ENCODE assay signal across 8 cellular contexts in the genomic region with DNA sequence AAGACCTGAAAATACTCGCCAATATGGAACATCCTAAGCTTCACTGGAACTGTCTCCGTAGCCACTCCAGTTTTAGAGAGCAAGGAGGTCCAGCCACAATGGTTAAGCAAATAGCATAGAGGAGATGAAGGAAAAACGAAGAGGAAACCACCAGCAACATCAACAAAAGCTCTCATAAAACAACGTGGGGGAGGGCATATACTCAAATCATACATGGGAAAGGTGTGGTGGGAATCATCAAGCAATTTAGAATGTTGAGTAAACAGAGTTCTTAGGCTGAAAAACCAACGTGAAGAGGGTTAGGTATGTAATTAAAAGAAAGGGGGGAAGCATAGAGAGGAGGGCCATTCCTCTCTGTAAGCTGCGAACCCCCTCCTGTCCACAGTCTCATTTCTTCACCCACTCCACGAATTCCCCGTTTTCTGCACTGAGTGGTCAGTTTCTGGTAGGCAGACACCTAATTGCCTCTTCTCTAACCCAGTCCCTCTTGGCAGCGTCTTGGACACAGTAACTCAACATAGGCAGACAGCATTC. TPM values are rescaled to one million over a fixed set of nuclear protein-coding genes. Genes with fewer than 3 reads are reported as not detected.
DNase-seq lines count a peak whose midpoint lies in the region; ATAC-seq, FAIRE-seq and TF ChIP-seq lines count a peak whose summit lies in the region.

No MANE protein-coding gene starts in this region.

- peak overlapping the region; percentile 94 for H2AFZ ChIP-seq in ACC112 (ENCODE audit: low read length, unreplicated experiment)
- peak overlapping the region; percentile 85 for H2AFZ ChIP-seq in K562 (ENCODE audit: low read depth, low read length)

- H3K36me3 ChIP-seq in ACC112 (ENCODE audit: insufficient read depth, low read length) (no peaks in the 10 kb centered on the region), HUES6 (ENCODE audit: control insufficient read depth, insufficient read depth, low read length) (no peaks in the 10 kb centered on the region), K562 (ENCODE audit: control insufficient read depth, insufficient read depth, low read length) (peaks cover 8% of the 10 kb centered on the region; the same call in 2 of the 3 replicates), lower lobe of right lung (no peaks in the 10 kb centered on the region)

- CTCF ChIA-PET in K562 (lab: Yijun Ruan, JAX; ENCODE audit: low intra/inter-chr PET ratio): no interaction called here

- WGBS in K562 (ENCODE audit: insufficient coverage, low coverage, missing lambda C conversion rate): under 1% methylated on average over 9 of the region's 9 CpGs

- DNase-seq in K562 (ENCODE audit: extremely low read depth in 1 of 4, low spot score in 3 of 4): peak in 2 of 4 experiments; percentile 14 to 23
- DNase-seq in lower lobe of right lung: no peak
- no peak for DNase-seq in activated CD8-positive, alpha-beta memory T cell treated with anti-CD3 and anti-CD28 coated beads, Interleukin-2, amount 50 U/mL, for 48 hours
- no peak for DNase-seq in activated CD4-positive, alpha-beta T cell treated with anti-CD3 and anti-CD28 coated beads, Interleukin-2, amount 50 U/mL, for 4 hours

- H3K27me3 ChIP-seq in ACC112 (ENCODE audit: insufficient read depth, low read length) (no peaks in the 10 kb centered on the region), HUES6 (ENCODE audit: control insufficient read depth, insufficient read depth, low read length) (no peaks in the 10 kb centered on the region), K562 (ENCODE audit: control insufficient read depth in 2 of 2, insufficient read depth in 2 of 2, low read length in 2 of 2) (no peaks in the 10 kb centered on the region), lower lobe of right lung (ENCODE audit: low read depth) (no peaks in the 10 kb centered on the region)

- no peak for TF ChIP-seq CTCF in K562 (IDR thresholded peaks at IDR 0.05 in 2 of 3, conservative IDR thresholded peaks at IDR 0.05 in 1 of 3; ENCODE audit: insufficient read depth in 2 of 3, low read depth in 1 of 3, low read length in 3 of 3)
- no peak for TF ChIP-seq CTCF in lower lobe of right lung (IDR thresholded peaks at IDR 0.05)

- in situ Hi-C loops in K562 (cut with MboI): no loop called here

- FAIRE-seq in K562 (lab: Jason Lieb, UNC): peak; percentile 26

- TF ChIP-seq RAD21 in K562 (CRISPR knock-in tag; conservative IDR thresholded peaks at IDR 0.05 in 1 of 2, IDR thresholded peaks at IDR 0.05 in 1 of 2): no peak

- ATAC-seq in K562 (no peak; the same call in 2 of the 3 replicates), lower lobe of right lung (peak; percentile 10 to 31), HG02852 (IDR thresholded peaks at IDR 0.05; ENCODE audit: unreplicated experiment) (no peak), GM21717 (IDR thresholded peaks at IDR 0.05; ENCODE audit: unreplicated experiment) (no peak)

- H3K79me2 ChIP-seq in ACC112 (ENCODE audit: control insufficient read depth, insufficient read depth, low read length, unreplicated experiment): peaks cover 59% of the 10 kb centered on the region
- peaks cover 71% of the 10 kb centered on the region for H3K79me2 ChIP-seq in K562 (ENCODE audit: control insufficient read depth, insufficient read depth, low read length)

- H3K4me1 ChIP-seq in ACC112 (ENCODE audit: control insufficient read depth, insufficient read depth, low read length, unreplicated experiment): peaks cover 37% of the 10 kb centered on the region
- H3K4me1 ChIP-seq in HUES6 (ENCODE audit: control insufficient read depth, insufficient read depth, low read length): peaks cover 13% of the 10 kb centered on the region
- H3K4me1 ChIP-seq in K562 (replicated peaks in 1 of 2; ENCODE audit: control insufficient read depth in 2 of 2, insufficient read depth in 2 of 2, low read length in 2 of 2): peaks cover 8% of the 10 kb centered on the region in 2 experiments; a peak in 4 of 5 replicates
- H3K4me1 ChIP-seq in lower lobe of right lung: peaks cover 59% of the 10 kb centered on the region

- H3K27ac ChIP-seq in ACC112 (ENCODE audit: low read depth, low read length) (peak overlapping the region; percentile 63), HUES6 (ENCODE audit: low read depth, low read length) (no peak overlapping the region), K562 (ENCODE audit: extremely low read depth, low read depth, low read length) (peak overlapping the region; percentile 87), lower lobe of right lung (peak overlapping the region; percentile 99)

- no peaks in the 10 kb centered on the region for H4K20me1 ChIP-seq in K562 (replicated peaks; ENCODE audit: control insufficient read depth, insufficient read depth, low read length)

- H3K4me3 ChIP-seq in ACC112 (ENCODE audit: low read depth, low read length) (peak overlapping the region; percentile 97), HUES6 (ENCODE audit: low read depth, low read length) (peak overlapping the region; percentile 81), K562 (peak overlapping the region; percentile 78), lower lobe of right lung (peak overlapping the region; percentile 98)

- POLR2A ChIA-PET in K562 (lab: Yijun Ruan, JAX): interaction anchor here (0.8 to 1.6 kb wide), 7 partner anchors 9 to 437 kb away, joined by 3 to 7 read pairs (median 3); partner anchors contain the start of gene NDC1

- TF ChIP-seq EP300 in K562 (IDR thresholded peaks at IDR 0.05; ENCODE audit: low read length): no peak

- TSS peak; percentile 50 for BruUV-seq in K562 (replicated peaks; lab: Mats Ljungman, UMichigan)

- H3K9me3 ChIP-seq in HUES6 (ENCODE audit: control insufficient read depth, insufficient read depth, low read depth, low read length): no peaks in the 10 kb centered on the region
- H3K9me3 ChIP-seq in K562 (replicated peaks; ENCODE audit: control insufficient read depth, insufficient read depth, low read depth, low read length): no peaks in the 10 kb centered on the region
- H3K9me3 ChIP-seq in lower lobe of right lung: no peaks in the 10 kb centered on the region

- H3K4me2 ChIP-seq in K562 (ENCODE audit: insufficient read depth, low read length): peak overlapping the region; percentile 98

- H3K9me1 ChIP-seq in K562 (ENCODE audit: control insufficient read depth, insufficient read depth, low read length): no peaks in the 10 kb centered on the region

- TF ChIP-seq POLR2A in K562 (conservative IDR thresholded peaks at IDR 0.05): no peak

- intact Hi-C loops in K562 (cut with micrococcal nuclease): loop anchor here (2.0 to 5.0 kb wide), 2 partner anchors 105 to 191 kb away; partner anchors contain the start of genes IFT25 and LRRC42
- intact Hi-C loops in lower lobe of right lung (cut with DNase I): no loop called here

- H3K9ac ChIP-seq in HUES6 (ENCODE audit: low read length) (peak overlapping the region; percentile 79), K562 (ENCODE audit: insufficient read depth in 1 of 2, low read depth in 2 of 2, low read length in 2 of 2) (peak overlapping the region; percentile 87 to 95)

RNA-seq across cellular contexts. Expression of gene TMEM59, which starts 1.0 kb away (rescaled TPM):
- total RNA-seq in K562 (2011; cell fraction: chromatin; rRNA removed; ENCODE audit: low replicate concordance): 144 and 157 TPM in 2 replicates
- 168 and 198 TPM in 2 replicates for total RNA-seq in K562 (2011; cell fraction: nucleolus; rRNA removed)
- 246 and 274 TPM in 2 replicates for total RNA-seq in K562 (2011; cell fraction: nucleoplasm; rRNA removed)
- total RNA-seq in K562 (2014; rRNA removed): 97.2 and 122 TPM in 2 replicates
- total RNA-seq in K562 (2014; rRNA removed; fragmentation: Illumina TruSeq; extraction: Trizol): 151 and 168 TPM in 2 replicates
- total RNA-seq in K562 (2015; rRNA removed; fragmentation: Illumina TruSeq; extraction: Trizol): 137 and 144 TPM in 2 replicates
- total RNA-seq in K562 (2021): 163 and 186 TPM in 2 replicates
- 299 and 316 TPM in 2 replicates for polyA plus RNA-seq in K562 (2011; rRNA removed)
- polyA plus RNA-seq in K562 (2011; cell fraction: cytosol; rRNA removed): 93.8 and 181 TPM in 2 replicates
- polyA plus RNA-seq in K562 (2011; cell fraction: nucleus; rRNA removed): 45.4 and 94.5 TPM in 2 replicates
- 189 and 249 TPM in 2 replicates for polyA plus RNA-seq in K562 (2012)
- polyA plus RNA-seq in K562 (2014; fragmentation: Illumina TruSeq; extraction: Trizol): 133 and 136 TPM in 2 replicates
- 100 to 1,000 TPM; 196 to 202 TPM for polyA plus RNA-seq in K562 (2014; fragmentation: Nextera tagmentation; extraction: Ambion mirVana)
- polyA plus RNA-seq in K562 (2014; rRNA removed): 93.1 and 127 TPM in 2 replicates
- polyA minus RNA-seq in K562 (2011; rRNA and poly(A)+ RNA removed): 146 and 161 TPM in 2 replicates
- polyA minus RNA-seq in K562 (2011; cell fraction: cytosol; rRNA and poly(A)+ RNA removed): 68.4 and 86.7 TPM in 2 replicates
- 12.7 and 29.8 TPM in 2 replicates for polyA minus RNA-seq in K562 (2011; cell fraction: nucleus; rRNA and poly(A)+ RNA removed)
- total RNA-seq in lower lobe of right lung: 475 TPM

RNA-seq across cellular contexts. Expression of gene TCEANC2, which starts 1.4 kb away (rescaled TPM):
- 6.1 and 7.8 TPM in 2 replicates for total RNA-seq in K562 (2011; cell fraction: chromatin; rRNA removed; ENCODE audit: low replicate concordance)
- total RNA-seq in K562 (2011; cell fraction: nucleolus; rRNA removed): 3.8 and 5.4 TPM in 2 replicates
- 6.5 and 11.8 TPM in 2 replicates for total RNA-seq in K562 (2011; cell fraction: nucleoplasm; rRNA removed)
- total RNA-seq in K562 (2014; rRNA removed) (3.3 and 6.2 TPM in 2 replicates), K562 (2014; rRNA removed; fragmentation: Illumina TruSeq; extraction: Trizol) (6.3 and 8.2 TPM in 2 replicates), K562 (2015; rRNA removed; fragmentation: Illumina TruSeq; extraction: Trizol) (4.7 and 5.6 TPM in 2 replicates), K562 (2021) (7.0 and 7.2 TPM in 2 replicates), lower lobe of right lung (5.3 TPM)
- polyA plus RNA-seq in K562 (2011; rRNA removed) (7.4 and 8.4 TPM in 2 replicates), K562 (2014; fragmentation: Illumina TruSeq; extraction: Trizol) (6.0 and 7.1 TPM in 2 replicates), K562 (2014; fragmentation: Nextera tagmentation; extraction: Ambion mirVana) (10 to 100 TPM in 1 of 2 experiments, 1 to 10 TPM in 1; 9.8 to 10.2 TPM), K562 (2014; rRNA removed) (5.2 and 5.3 TPM in 2 replicates)
- polyA plus RNA-seq in K562 (2011; cell fraction: cytosol; rRNA removed): 5.2 and 8.1 TPM in 2 replicates
- 6.6 and 7.9 TPM in 2 replicates for polyA plus RNA-seq in K562 (2011; cell fraction: nucleus; rRNA removed)
- polyA plus RNA-seq in K562 (2012): 3.3 and 6.6 TPM in 2 replicates
- polyA minus RNA-seq in K562 (2011; rRNA and poly(A)+ RNA removed): 7.1 and 8.4 TPM in 2 replicates
- 2.4 and 3.2 TPM in 2 replicates for polyA minus RNA-seq in K562 (2011; cell fraction: cytosol; rRNA and poly(A)+ RNA removed)
- polyA minus RNA-seq in K562 (2011; cell fraction: nucleus; rRNA and poly(A)+ RNA removed): 2.8 and 6.6 TPM in 2 replicates

RNA-seq across cellular contexts. Expression of gene LDLRAD1, which starts 34.0 kb away (rescaled TPM):
- total RNA-seq in K562 (2011; cell fraction: chromatin; rRNA removed; ENCODE audit: low replicate concordance): not detected in 2 replicates
- not detected in 2 replicates for total RNA-seq in K562 (2011; cell fraction: nucleolus; rRNA removed)
- not detected in 2 replicates for total RNA-seq in K562 (2011; cell fraction: nucleoplasm; rRNA removed)
- total RNA-seq in K562 (2014; rRNA removed) (not detected in 2 replicates), K562 (2014; rRNA removed; fragmentation: Illumina TruSeq; extraction: Trizol) (not detected in 2 replicates), K562 (2015; rRNA removed; fragmentation: Illumina TruSeq; extraction: Trizol) (not detected in 2 replicates), K562 (2021) (not detected in 2 replicates), lower lobe of right lung (13.7 TPM)
- polyA plus RNA-seq in K562 (2011; rRNA removed) (not detected in 2 replicates), K562 (2014; fragmentation: Illumina TruSeq; extraction: Trizol) (not detected in 2 replicates), K562 (2014; fragmentation: Nextera tagmentation; extraction: Ambion mirVana) (not detected), K562 (2014; rRNA removed) (not detected in 2 replicates)
- not detected in 2 replicates for polyA plus RNA-seq in K562 (2011; cell fraction: cytosol; rRNA removed)
- polyA plus RNA-seq in K562 (2011; cell fraction: nucleus; rRNA removed): not detected in 2 replicates
- polyA plus RNA-seq in K562 (2012): not detected in 2 replicates
- polyA minus RNA-seq in K562 (2011; rRNA and poly(A)+ RNA removed): not detected in 2 replicates
- polyA minus RNA-seq in K562 (2011; cell fraction: cytosol; rRNA and poly(A)+ RNA removed): not detected in 2 replicates
- not detected in 2 replicates for polyA minus RNA-seq in K562 (2011; cell fraction: nucleus; rRNA and poly(A)+ RNA removed)

Comparison
In these comparisons a context has a peak if more than half of its experiments do, and no peak if none do; other contexts are left out.
1. ATAC-seq: peak in lower lobe of right lung (2 of 2); none in K562 (single experiment), HG02852 (single experiment) and GM21717 (single experiment).
2. RNA of gene LDLRAD1, which starts 34.0 kb away (total RNA-seq): 13.7 TPM in lower lobe of right lung (single experiment); not detected in K562; every median in the first group is over 10 times any median in the second.
3. Peak in every context shown above with its lines, with median percentiles within 50 percentile points of each other: H3K4me3 ChIP-seq.